27 cellular contexts compared by ENCODE assay signal in the genomic region with DNA sequence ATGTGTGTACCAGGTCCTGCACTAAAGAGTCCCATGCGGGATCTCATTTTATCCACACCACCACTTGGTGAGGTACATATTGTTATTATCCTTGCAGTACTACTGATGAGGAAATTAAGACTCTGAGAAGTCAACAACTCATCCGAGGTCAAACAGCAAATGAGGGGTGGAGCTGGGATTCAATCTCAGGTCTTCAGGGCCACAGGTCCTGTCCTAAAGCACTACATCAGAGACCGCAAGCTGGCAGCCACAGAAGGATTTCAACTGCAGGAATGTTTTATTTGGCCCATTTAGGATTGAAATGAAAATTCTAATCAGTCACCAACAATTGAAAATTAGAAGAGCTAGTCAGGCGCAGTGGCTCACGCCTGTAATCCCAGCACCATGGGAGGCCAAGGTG.
"Had no signal": no experiment of that assay in that cellular context is flagged by ENCODE, and none has a peak within 500 bp of the region (broad histone marks: within the 10 kb centered on the region; RNA-seq: fewer than 3 reads in every experiment).

No MANE protein-coding gene starts in this region.

- H3K27me3 Mint-ChIP-seq: dendritic cell treated with granulocyte-macrophage colony-stimulating factor and Interleukin-4, amounts not matched to agents 40 ng/mL and 50 ng/mL, for 4 days had no signal

- ATAC-seq: effector memory CD8-positive, alpha-beta T cell; esophagus mucosa; gastrocnemius medialis; heart right ventricle; left cardiac atrium; left lung; left ventricle myocardium superior; lower lobe of right lung; mucosa of descending colon had no signal

- FAIRE-seq: endometrium had no signal

- H3K4me3 ChIP-seq: colonic mucosa, esophagus squamous epithelium, gastrocnemius medialis, heart right ventricle, left lung, lower lobe of right lung, mucosa of descending colon had no signal

- H3K36me3 Mint-ChIP-seq: immature natural killer cell, mesothelial cell of epicardium had no signal

- H3K4me1 ChIP-seq: left lung, lower lobe of right lung had no signal

- H3K27ac Mint-ChIP-seq: dendritic cell treated with granulocyte-macrophage colony-stimulating factor and Interleukin-4, amounts not matched to agents 40 ng/mL and 50 ng/mL, for 4 days; effector memory CD8-positive, alpha-beta T cell; endodermal cell; immature natural killer cell; mesothelial cell of epicardium had no signal

- H3K9me3 ChIP-seq: colonic mucosa, esophagus squamous epithelium, gastrocnemius medialis, heart right ventricle, left lung, lower lobe of right lung, mucosa of descending colon had no signal

- H3K4me3 Mint-ChIP-seq: dendritic cell treated with granulocyte-macrophage colony-stimulating factor and Interleukin-4, amounts not matched to agents 40 ng/mL and 50 ng/mL, for 4 days; effector memory CD8-positive, alpha-beta T cell; endodermal cell; immature natural killer cell; mesothelial cell of epicardium had no signal

- H3K9me3 Mint-ChIP-seq: effector memory CD8-positive, alpha-beta T cell; endodermal cell; immature natural killer cell; mesothelial cell of epicardium had no signal

- H3K4me1 Mint-ChIP-seq: endodermal cell, immature natural killer cell had no signal

- H3K27ac ChIP-seq: colonic mucosa, epithelial cell of prostate, esophagus squamous epithelium, gastrocnemius medialis, heart right ventricle, left lung, lower lobe of right lung had no signal

- DNase-seq: colonic mucosa; cortex of kidney; effector CD8-positive, alpha-beta T cell; effector memory CD8-positive, alpha-beta T cell; endodermal cell; erythroblast; esophagus squamous epithelium; foreskin fibroblast; foreskin melanocyte; gastrocnemius medialis; glutamatergic neuron; head of caudate nucleus; heart right ventricle; hypothalamus; immature natural killer cell; islet precursor cell; left cardiac atrium; left ventricle myocardium superior; lower lobe of right lung; mesenchymal stem cell; mucosa of descending colon had no signal

- H3K27me3 ChIP-seq: colonic mucosa, esophagus squamous epithelium, gastrocnemius medialis, heart right ventricle, left lung had no signal

- H3K36me3 ChIP-seq: colonic mucosa, esophagus squamous epithelium, gastrocnemius medialis, heart right ventricle, left lung, lower lobe of right lung had no signal
